ENCODE assay signal across 19 cellular contexts in the genomic region with DNA sequence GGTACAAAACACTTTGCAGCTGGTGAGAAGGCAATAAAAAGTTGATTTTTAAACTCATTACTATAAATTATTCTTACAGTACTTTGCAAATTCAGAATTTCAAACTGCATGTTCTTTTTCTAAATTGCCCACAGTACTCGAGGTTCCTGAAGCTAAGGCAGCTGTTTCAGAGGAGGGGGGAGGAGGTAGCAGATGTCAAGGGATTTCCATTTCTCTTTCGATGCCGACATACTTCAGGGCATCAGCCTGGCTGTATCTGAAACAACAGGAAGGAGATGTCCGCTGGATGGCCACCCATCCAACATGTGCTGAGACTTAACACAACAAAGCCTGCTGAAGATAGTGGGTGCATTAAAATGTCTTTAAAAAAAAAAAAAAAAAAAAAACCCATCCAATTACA.
A peak's percentile ranks its signal among the peaks of the same experiment; 100 is the strongest.
DNase-seq lines count a peak whose midpoint lies in the region; ATAC-seq and TF ChIP-seq lines count a peak whose summit lies in the region.
"Had no signal": no experiment of that assay in that cellular context is flagged by ENCODE, and none has a peak within 500 bp of the region (broad histone marks: within the 10 kb centered on the region; RNA-seq: fewer than 3 reads in every experiment).

No MANE protein-coding gene starts in this region.

- H3K9ac ChIP-seq in SK-N-MC (ENCODE audit: insufficient read length): no peak overlapping the region
- no peak overlapping the region for H3K9ac ChIP-seq in neural cell (ENCODE audit: low read length)

- no peak for DNase-seq in activated T-cell treated with anti-CD3 and anti-CD28 coated beads, Interleukin-2, amount 50 U/mL, for 72 hours
- DNase-seq in activated T-cell treated with anti-CD3 and anti-CD28 coated beads, Interleukin-2, amount 50 U/mL, for 1 hour: no peak
- peak; percentile 35 for DNase-seq in NCI-H1694 (lab: John Stamatoyannopoulos, UW)
- no peak for DNase-seq in SK-N-MC (ENCODE audit: low read depth, low spot score)
- no peak for DNase-seq in GM13977 (ENCODE audit: low spot score)
- no peak for DNase-seq in naive thymus-derived CD4-positive, alpha-beta T cell
- DNase-seq: Calu3; CD8-positive, alpha-beta memory T cell; EL; GF-D8; MV-4-11; NCI-H187; NCI-H748 treated with DMSO at 0.1 percent for 48 hours; OCI-M1; SJCRH30 had no signal

- no peak overlapping the region for H3K4me3 Mint-ChIP-seq in activated T-cell treated with anti-CD3 and anti-CD28 coated beads, Interleukin-2, amount 50 U/mL, for 72 hours
- H3K4me3 Mint-ChIP-seq in naive thymus-derived CD4-positive, alpha-beta T cell: no peak overlapping the region
- H3K4me3 Mint-ChIP-seq: CD8-positive, alpha-beta memory T cell; IgD-negative memory B cell had no signal

- TF ChIP-seq CTCF in neural cell (IDR thresholded peaks at IDR 0.05; ENCODE audit: poor library complexity, severe bottlenecking): no peak
- no peak for TF ChIP-seq CTCF in GM13977 (IDR thresholded peaks at IDR 0.05; ENCODE audit: extremely low read depth, insufficient read depth, missing control alignments)

- POLR2A ChIA-PET in naive thymus-derived CD4-positive, alpha-beta T cell (lab: Charles Lee): interaction anchor here (0.6 kb wide), 1 partner anchor 233 kb away, joined by 3 read pairs; no protein-coding TSS in a partner anchor

- CTCF ChIA-PET in naive thymus-derived CD4-positive, alpha-beta T cell (lab: Charles Lee): no interaction called here

- intact Hi-C loops in naive thymus-derived CD4-positive, alpha-beta T cell (cut with micrococcal nuclease): no loop called here

- ATAC-seq in activated T-cell treated with anti-CD3 and anti-CD28 coated beads, Interleukin-2, amount 50 U/mL, for 72 hours (replicated peaks in 1 of 2): no peak
- no peak for ATAC-seq in GM19023 (IDR thresholded peaks at IDR 0.05; ENCODE audit: unreplicated experiment)
- no peak for ATAC-seq in naive thymus-derived CD4-positive, alpha-beta T cell

- H3K4me1 ChIP-seq in naive thymus-derived CD4-positive, alpha-beta T cell (ENCODE audit: control insufficient read depth in 2 of 2, insufficient read depth in 2 of 2, low read length in 2 of 2): no peaks in the 10 kb centered on the region
- H3K4me1 ChIP-seq: SJCRH30 had no signal

- no peaks in the 10 kb centered on the region for H3K79me2 ChIP-seq in neural cell (replicated peaks; ENCODE audit: insufficient read depth, low read length)

- peaks cover 78% of the 10 kb centered on the region for H3K36me3 ChIP-seq in SK-N-MC (ENCODE audit: insufficient read depth, low read length)
- H3K36me3 ChIP-seq in neural cell (ENCODE audit: insufficient read depth, low read length): peaks cover 5% of the 10 kb centered on the region
- H3K36me3 ChIP-seq in naive thymus-derived CD4-positive, alpha-beta T cell (ENCODE audit: control insufficient read depth in 2 of 3, insufficient read depth in 3 of 3, low read length in 3 of 3): peaks cover 0 to 23% (median 4%) of the 10 kb centered on the region in 3 experiments

- H3K27ac ChIP-seq in SK-N-MC (peak overlapping the region; percentile 28; the same call in 1 of the 2 replicates), neural cell (ENCODE audit: low read length) (peak overlapping the region; percentile 3)
- H3K27ac ChIP-seq in naive thymus-derived CD4-positive, alpha-beta T cell (ENCODE audit: low read depth, low read length): no peak overlapping the region
- H3K27ac ChIP-seq: C4-2B, SJCRH30 had no signal

- no peak overlapping the region for H3K4me2 ChIP-seq in neural cell (ENCODE audit: low read length)

- TF ChIP-seq RAD21 in neural cell (conservative IDR thresholded peaks at IDR 0.05): no peak

- H3K9me3 ChIP-seq in SK-N-MC (ENCODE audit: low read depth, low read length) (no peaks in the 10 kb centered on the region), neural cell (ENCODE audit: low read length) (no peaks in the 10 kb centered on the region)
- no peaks in the 10 kb centered on the region for H3K9me3 ChIP-seq in naive thymus-derived CD4-positive, alpha-beta T cell (ENCODE audit: control insufficient read depth in 2 of 3, low read length in 3 of 3)
- H3K9me3 ChIP-seq: SJCRH30 had no signal

- TF ChIP-seq EP300 in neural cell (conservative IDR thresholded peaks at IDR 0.05; ENCODE audit: poor library complexity, severe bottlenecking): no peak

- peaks cover 16 to 27% of the 10 kb centered on the region in 2 donors for H3K36me3 Mint-ChIP-seq in activated T-cell treated with anti-CD3 and anti-CD28 coated beads, Interleukin-2, amount 50 U/mL, for 72 hours (ENCODE audit: insufficient read depth in 2 of 2)
- peaks cover 0 to 53% (median 18%) of the 10 kb centered on the region in 5 donors for H3K36me3 Mint-ChIP-seq in naive thymus-derived CD4-positive, alpha-beta T cell

- no peaks in the 10 kb centered on the region for H3K27me3 Mint-ChIP-seq in activated T-cell treated with anti-CD3 and anti-CD28 coated beads, Interleukin-2, amount 50 U/mL, for 72 hours (ENCODE audit: low read depth)
- no peaks in the 10 kb centered on the region for H3K27me3 Mint-ChIP-seq in naive thymus-derived CD4-positive, alpha-beta T cell
- H3K27me3 Mint-ChIP-seq: CD8-positive, alpha-beta memory T cell; IgD-negative memory B cell had no signal

- H3K9me2 ChIP-seq in neural cell (ENCODE audit: insufficient read depth, low read length): no peaks in the 10 kb centered on the region

- H3F3A ChIP-seq in neural cell (ENCODE audit: insufficient read depth, low read length, poor library complexity, severe bottlenecking): no peaks in the 10 kb centered on the region

- H3K4me1 Mint-ChIP-seq in activated T-cell treated with anti-CD3 and anti-CD28 coated beads, Interleukin-2, amount 50 U/mL, for 72 hours (ENCODE audit: low read depth): peaks cover 7% of the 10 kb centered on the region
- peaks cover 0 to 2% (median 0%) of the 10 kb centered on the region in 7 donors for H3K4me1 Mint-ChIP-seq in naive thymus-derived CD4-positive, alpha-beta T cell

- H3K4me3 ChIP-seq in SK-N-MC (no peak overlapping the region), neural cell (ENCODE audit: low read length) (no peak overlapping the region)
- no peak overlapping the region for H3K4me3 ChIP-seq in naive thymus-derived CD4-positive, alpha-beta T cell (ENCODE audit: low read length)
- H3K4me3 ChIP-seq: SJCRH30 had no signal

- in situ Hi-C loops in GM13977 (cut with MboI; ENCODE audit: low pct_unique_long_range_greater_than_20kb, low sequenced_read_pairs, unreplicated experiment): no loop called here

- H4K20me1 ChIP-seq in neural cell (ENCODE audit: insufficient read depth): no peaks in the 10 kb centered on the region

- no peaks in the 10 kb centered on the region for H3K27me3 ChIP-seq in neural cell (ENCODE audit: insufficient read depth, low read depth, low read length)
- H3K27me3 ChIP-seq in naive thymus-derived CD4-positive, alpha-beta T cell (ENCODE audit: control insufficient read depth in 2 of 2, insufficient read depth in 2 of 2, low read length in 2 of 2): no peaks in the 10 kb centered on the region
- H3K27me3 ChIP-seq: SJCRH30 had no signal

- H3K9me3 Mint-ChIP-seq in activated T-cell treated with anti-CD3 and anti-CD28 coated beads, Interleukin-2, amount 50 U/mL, for 72 hours: no peaks in the 10 kb centered on the region
- no peaks in the 10 kb centered on the region for H3K9me3 Mint-ChIP-seq in naive thymus-derived CD4-positive, alpha-beta T cell
- H3K9me3 Mint-ChIP-seq: CD8-positive, alpha-beta memory T cell; IgD-negative memory B cell had no signal

- peak overlapping the region; percentile 92 for H3K27ac Mint-ChIP-seq in activated T-cell treated with anti-CD3 and anti-CD28 coated beads, Interleukin-2, amount 50 U/mL, for 72 hours
- H3K27ac Mint-ChIP-seq in naive thymus-derived CD4-positive, alpha-beta T cell: peak overlapping the region in 1 of 9 donors; percentile 78
- H3K27ac Mint-ChIP-seq: IgD-negative memory B cell had no signal

- H2AFZ ChIP-seq in neural cell (ENCODE audit: low read depth, low read length): no peak overlapping the region

TF ChIP-seq in neural cell, 6 proteins besides CTCF, POLR2A, EP300 and RAD21:
- TF ChIP-seq EZH2 (IDR thresholded peaks at IDR 0.05; ENCODE audit: borderline replicate concordance, insufficient read depth, low read length, poor library complexity, severe bottlenecking) (no peak), POLR2AphosphoS5 (IDR thresholded peaks at IDR 0.05) (no peak), SMC3 (conservative IDR thresholded peaks at IDR 0.05; ENCODE audit: poor library complexity) (no peak), TAF1 (IDR thresholded peaks at IDR 0.05; ENCODE audit: low read depth) (no peak)
- TF ChIP-seq, protein P1, sequence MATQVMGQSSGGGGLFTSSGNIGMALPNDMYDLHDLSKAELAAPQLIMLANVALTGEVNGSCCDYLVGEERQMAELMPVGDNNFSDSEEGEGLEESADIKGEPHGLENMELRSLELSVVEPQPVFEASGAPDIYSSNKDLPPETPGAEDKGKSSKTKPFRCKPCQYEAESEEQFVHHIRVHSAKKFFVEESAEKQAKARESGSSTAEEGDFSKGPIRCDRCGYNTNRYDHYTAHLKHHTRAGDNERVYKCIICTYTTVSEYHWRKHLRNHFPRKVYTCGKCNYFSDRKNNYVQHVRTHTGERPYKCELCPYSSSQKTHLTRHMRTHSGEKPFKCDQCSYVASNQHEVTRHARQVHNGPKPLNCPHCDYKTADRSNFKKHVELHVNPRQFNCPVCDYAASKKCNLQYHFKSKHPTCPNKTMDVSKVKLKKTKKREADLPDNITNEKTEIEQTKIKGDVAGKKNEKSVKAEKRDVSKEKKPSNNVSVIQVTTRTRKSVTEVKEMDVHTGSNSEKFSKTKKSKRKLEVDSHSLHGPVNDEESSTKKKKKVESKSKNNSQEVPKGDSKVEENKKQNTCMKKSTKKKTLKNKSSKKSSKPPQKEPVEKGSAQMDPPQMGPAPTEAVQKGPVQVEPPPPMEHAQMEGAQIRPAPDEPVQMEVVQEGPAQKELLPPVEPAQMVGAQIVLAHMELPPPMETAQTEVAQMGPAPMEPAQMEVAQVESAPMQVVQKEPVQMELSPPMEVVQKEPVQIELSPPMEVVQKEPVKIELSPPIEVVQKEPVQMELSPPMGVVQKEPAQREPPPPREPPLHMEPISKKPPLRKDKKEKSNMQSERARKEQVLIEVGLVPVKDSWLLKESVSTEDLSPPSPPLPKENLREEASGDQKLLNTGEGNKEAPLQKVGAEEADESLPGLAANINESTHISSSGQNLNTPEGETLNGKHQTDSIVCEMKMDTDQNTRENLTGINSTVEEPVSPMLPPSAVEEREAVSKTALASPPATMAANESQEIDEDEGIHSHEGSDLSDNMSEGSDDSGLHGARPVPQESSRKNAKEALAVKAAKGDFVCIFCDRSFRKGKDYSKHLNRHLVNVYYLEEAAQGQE (IDR thresholded peaks at IDR 0.05; ENCODE audit: borderline replicate concordance): no peak
